In the genomic region with DNA sequence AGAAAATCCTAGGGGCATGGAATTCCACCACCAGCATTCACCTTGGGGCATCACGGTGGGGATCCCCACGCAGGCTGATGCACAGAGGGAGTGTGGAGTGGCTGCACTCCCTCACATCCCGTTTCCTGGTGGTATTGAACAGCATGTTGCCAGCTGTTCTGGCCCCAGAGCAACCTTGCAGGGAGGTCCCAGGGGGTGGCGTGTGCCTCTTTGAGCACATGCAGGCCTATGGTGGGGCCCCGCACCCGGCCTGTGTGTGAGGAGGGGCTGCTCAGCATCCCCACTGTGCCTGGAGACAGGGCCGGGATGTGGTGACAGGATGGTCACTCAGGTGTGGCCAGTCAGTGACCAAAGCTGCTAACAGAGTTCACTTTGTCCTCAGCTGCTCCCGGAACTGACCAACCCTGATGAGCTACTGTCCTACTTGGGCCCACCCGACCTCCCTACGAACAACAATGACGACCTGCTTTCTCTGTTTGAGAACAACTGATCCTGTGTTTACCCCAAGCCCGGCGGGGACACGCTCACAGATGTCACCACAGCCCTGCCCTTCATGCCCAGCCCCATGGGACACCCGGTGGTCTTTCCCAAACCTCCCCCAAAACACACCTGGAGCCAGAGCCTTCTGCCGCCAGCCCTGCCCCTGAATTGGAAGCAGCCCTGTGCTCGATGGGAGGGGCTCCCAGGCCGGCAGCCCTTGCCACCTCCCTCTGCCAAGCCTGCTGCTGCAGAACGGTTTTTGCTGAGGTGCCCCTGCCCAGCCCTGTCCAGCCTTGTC, we compare ENCODE assay signal across 9 cellular contexts. TPM values are rescaled to one million over a fixed set of nuclear protein-coding genes. Genes with fewer than 3 reads are reported as not detected.
DNase-seq lines count a peak whose midpoint lies in the region; ATAC-seq, FAIRE-seq and TF ChIP-seq lines count a peak whose summit lies in the region.
"Had no signal": no experiment of that assay in that cellular context is flagged by ENCODE, and none has a peak within 500 bp of the region (broad histone marks: within the 10 kb centered on the region; RNA-seq: fewer than 3 reads in every experiment).

No MANE protein-coding gene starts in this region.

- H3K79me2 ChIP-seq in OCI-LY1 (ENCODE audit: insufficient read depth, low read length), result no peaks in the 10 kb centered on the region
- H3K79me2 ChIP-seq in HepG2 (ENCODE audit: insufficient read depth, low read length), result no peaks in the 10 kb centered on the region

- H3K9ac ChIP-seq in OCI-LY1 (ENCODE audit: low read length) (no peak overlapping the region; the same call in 1 of the 2 replicates), HepG2 (ENCODE audit: insufficient read depth, low read depth, low read length) (no peak overlapping the region)

- POLR2A ChIA-PET in HepG2 (lab: Yijun Ruan, JAX), result interaction anchor here (0.9 to 1.4 kb wide), 2 partner anchors 80 to 185 kb away, joined by 3 read pairs; partner anchors contain the start of genes H2AZ2 and TMED4

- peaks cover 37% of the 10 kb centered on the region for H3K4me1 ChIP-seq in OCI-LY1 (ENCODE audit: insufficient read depth, low read length, severe bottlenecking)
- H3K4me1 ChIP-seq in psoas muscle, result peaks cover 35% of the 10 kb centered on the region
- peaks cover 35% of the 10 kb centered on the region for H3K4me1 ChIP-seq in HepG2 (ENCODE audit: insufficient read depth, low read length)

- H3K4me2 ChIP-seq in OCI-LY1 (ENCODE audit: low read length), result no peak overlapping the region; the same call in 1 of the 2 replicates
- H3K4me2 ChIP-seq in HepG2 (ENCODE audit: low read depth, low read length), result no peak overlapping the region

- intact Hi-C loops in CD14-positive monocyte (cut with micrococcal nuclease), result loop anchor here in 1 of 2 donors (10.0 kb wide), 1 partner anchor 167 kb away; no protein-coding TSS in a partner anchor
- intact Hi-C loops in psoas muscle (cut with DNase I), result no loop called here
- intact Hi-C loops in HepG2 (cut with micrococcal nuclease; ENCODE audit: unreplicated experiment), result no loop called here

- H3K4me3 ChIP-seq in OCI-LY1 (ENCODE audit: low read depth, low read length, poor library complexity, severe bottlenecking), result no peak overlapping the region
- H3K4me3 ChIP-seq in psoas muscle, result no peak overlapping the region
- no peak overlapping the region for H3K4me3 ChIP-seq in HepG2 (replicated peaks in 1 of 3; ENCODE audit: insufficient read depth in 1 of 3, low read depth in 2 of 3, low read length in 3 of 3)

- H4K20me1 ChIP-seq in OCI-LY1 (ENCODE audit: insufficient read depth, low read length), result no peaks in the 10 kb centered on the region
- no peaks in the 10 kb centered on the region for H4K20me1 ChIP-seq in HepG2 (ENCODE audit: insufficient read depth, low read length)

- peak overlapping the region in 6 of 7 donors; percentile 48 to 90 (median 82) for H3K27ac Mint-ChIP-seq in CD14-positive monocyte
- H3K27ac Mint-ChIP-seq in glutamatergic neuron (ENCODE audit: unreplicated experiment), result peak overlapping the region; percentile 99

- TF ChIP-seq EP300 in HepG2 (IDR thresholded peaks at IDR 0.05; ENCODE audit: low read depth in 2 of 2, low read length in 2 of 2), result no peak
- TF ChIP-seq EP300 in HepG2 (CRISPR knock-in tag; IDR thresholded peaks at IDR 0.05; ENCODE audit: borderline replicate concordance), result no peak

- in situ Hi-C loops in HepG2 (cut with HindIII; ENCODE audit: extremely low pct_ligation_motif_present, low pct_unique_long_range_greater_than_20kb), result loop anchor here (25.0 kb wide), 1 partner anchor 180 kb away; the partner anchor contains the start of gene TMED4

- H3K9me3 ChIP-seq in OCI-LY1 (ENCODE audit: low read length) (no peaks in the 10 kb centered on the region), psoas muscle (no peaks in the 10 kb centered on the region), HepG2 (ENCODE audit: low read length) (no peaks in the 10 kb centered on the region)

- H3K36me3 Mint-ChIP-seq in CD14-positive monocyte (peaks cover 54 to 61% of the 10 kb centered on the region in 2 donors), glutamatergic neuron (ENCODE audit: unreplicated experiment) (peaks cover 9% of the 10 kb centered on the region)

- H3K27me3 ChIP-seq in OCI-LY1 (ENCODE audit: insufficient read depth, low read length) (no peaks in the 10 kb centered on the region), psoas muscle (ENCODE audit: insufficient read depth in 3 of 3, low read length in 2 of 3) (no peaks in the 10 kb centered on the region), HepG2 (ENCODE audit: control insufficient read depth in 1 of 2, insufficient read depth in 2 of 2, low read length in 2 of 2) (no peaks in the 10 kb centered on the region)

- BruUV-seq in HepG2 (replicated peaks; lab: Mats Ljungman, UMichigan), result no TSS peak

- H3K36me3 ChIP-seq in OCI-LY1 (ENCODE audit: insufficient read depth, low read length) (peaks cover 66% of the 10 kb centered on the region), psoas muscle (ENCODE audit: insufficient read depth in 1 of 2, low read depth in 1 of 2) (peaks cover 3 to 54% of the 10 kb centered on the region in 2 donors), HepG2 (replicated peaks in 1 of 2; ENCODE audit: control insufficient read depth in 1 of 2, insufficient read depth in 2 of 2, low read length in 2 of 2) (peaks cover 27 to 42% of the 10 kb centered on the region in 2 experiments; a peak in 4 of 5 replicates)

- FAIRE-seq in HepG2 (lab: Jason Lieb, UNC), result no peak

- H3K4me3 Mint-ChIP-seq in CD14-positive monocyte (no peak overlapping the region), glutamatergic neuron (ENCODE audit: unreplicated experiment) (peak overlapping the region; percentile 64)

- CTCF ChIA-PET in HepG2 (lab: Yijun Ruan, JAX; ENCODE audit: low intra/inter-chr PET ratio, low total read pairs), result no interaction called here

- H3K4me1 Mint-ChIP-seq in CD14-positive monocyte, result peaks cover 40% of the 10 kb centered on the region
- peaks cover 36% of the 10 kb centered on the region for H3K4me1 Mint-ChIP-seq in glutamatergic neuron (ENCODE audit: low read depth, unreplicated experiment)

- no peaks in the 10 kb centered on the region for H3K9me2 ChIP-seq in OCI-LY1 (ENCODE audit: low read depth, low read length)

- H3F3A ChIP-seq in OCI-LY1 (ENCODE audit: insufficient read depth, low read length), result no peaks in the 10 kb centered on the region

- H2AFZ ChIP-seq in OCI-LY1 (ENCODE audit: low read length), result no peak overlapping the region
- H2AFZ ChIP-seq in HepG2 (ENCODE audit: low read length), result no peak overlapping the region

- H3K27me3 Mint-ChIP-seq in CD14-positive monocyte (ENCODE audit: low read depth in 3 of 3) (peaks cover 5 to 6% (median 6%) of the 10 kb centered on the region in 3 donors), glutamatergic neuron (ENCODE audit: unreplicated experiment) (peaks cover 23% of the 10 kb centered on the region)

- no peak for DNase-seq in CD14-positive monocyte (ENCODE audit: low spot score)
- no peak for DNase-seq in glutamatergic neuron
- no peak for DNase-seq in psoas muscle
- no peak for DNase-seq in foreskin melanocyte
- DNase-seq in HepG2 (ENCODE audit: low spot score), result no peak
- DNase-seq: NCI-H510A treated with DMSO at 0.1 percent for 48 hours had no signal

- peak overlapping the region; percentile 86 for H3K27ac ChIP-seq in OCI-LY1 (ENCODE audit: low read depth, low read length, poor library complexity, severe bottlenecking)
- H3K27ac ChIP-seq in psoas muscle, result peak overlapping the region; percentile 62
- no peak overlapping the region for H3K27ac ChIP-seq in HepG2 (ENCODE audit: extremely low read length, insufficient read depth, low read length)

- TF ChIP-seq POLR2A in HepG2 (IDR thresholded peaks at IDR 0.05; ENCODE audit: insufficient read depth in 1 of 2, low read depth in 2 of 2, low read length in 2 of 2), result no peak

- no peak for ATAC-seq in psoas muscle
- ATAC-seq in HG02571 (IDR thresholded peaks at IDR 0.05; ENCODE audit: unreplicated experiment), result no peak
- ATAC-seq in GM21367 (IDR thresholded peaks at IDR 0.05; ENCODE audit: unreplicated experiment), result no peak
- ATAC-seq in HepG2, result no peak

- TF ChIP-seq CTCF in CD14-positive monocyte (IDR thresholded peaks at IDR 0.05) (no peak), OCI-LY1 (IDR thresholded peaks at IDR 0.05; ENCODE audit: low read length) (no peak), glutamatergic neuron (IDR thresholded peaks at IDR 0.05; ENCODE audit: partially characterized antibody, unreplicated experiment) (no peak), psoas muscle (IDR thresholded peaks at IDR 0.05) (no peak), HepG2 (CRISPR knock-in tag; IDR thresholded peaks at IDR 0.05) (no peak)

- no peaks in the 10 kb centered on the region for H3K9me3 Mint-ChIP-seq in CD14-positive monocyte
- H3K9me3 Mint-ChIP-seq in glutamatergic neuron (ENCODE audit: unreplicated experiment), result peaks cover 33% of the 10 kb centered on the region

- no peak for TF ChIP-seq RAD21 in HepG2 (CRISPR knock-in tag; IDR thresholded peaks at IDR 0.05)

- whole genome bisulfite sequencing in psoas muscle, 3 donors, result 50 to 61% (median 51%) methylated on average over 19 of the region's 19 CpGs
- WGBS in HepG2 (ENCODE audit: low lambda C conversion rate), result 95% methylated on average over 7 of the region's 19 CpGs

RNA-seq across cellular contexts. Expression of gene ZMIZ2, which starts 18.7 kb away (rescaled TPM):
- polyA plus RNA-seq in CD14-positive monocyte, result 1 to 10 TPM; 1.9 to 3.3 TPM
- 291 TPM for total RNA-seq in glutamatergic neuron (ENCODE audit: unreplicated experiment)
- total RNA-seq in psoas muscle, result 10 to 100 TPM; 25.0 to 32.9 (median 28.6) TPM
- 10 to 100 TPM; 11.7 to 16.0 (median 15.3) TPM for polyA plus RNA-seq in psoas muscle
- total RNA-seq in HepG2 (2016; rRNA removed; fragmentation: Illumina TruSeq; extraction: Trizol), result 4.1 and 4.9 TPM in 2 replicates
- 5.1 and 5.7 TPM in 2 replicates for total RNA-seq in HepG2 (2016; cell fraction: cytosol; rRNA removed; fragmentation: Illumina TruSeq; extraction: Trizol; ENCODE audit: low read depth)
- 3.1 and 6.7 TPM in 2 replicates for total RNA-seq in HepG2 (2016; cell fraction: insoluble cytoplasmic fraction; rRNA removed; fragmentation: Illumina TruSeq; extraction: Trizol)
- 5.7 and 7.3 TPM in 2 replicates for total RNA-seq in HepG2 (2016; cell fraction: membrane; rRNA removed; fragmentation: Illumina TruSeq; extraction: Trizol)
- 10.0 and 10.4 TPM in 2 replicates for total RNA-seq in HepG2 (2016; cell fraction: nucleus; rRNA removed; fragmentation: Illumina TruSeq; extraction: Trizol)
- 7.9 and 9.7 TPM in 2 replicates for polyA plus RNA-seq in HepG2 (2011; rRNA removed)
- polyA plus RNA-seq in HepG2 (2011; cell fraction: cytosol; rRNA removed), result 1.1 and 1.8 TPM in 2 replicates
- polyA plus RNA-seq in HepG2 (2011; cell fraction: nucleus; rRNA removed), result 68.3 and 74.7 TPM in 2 replicates
- polyA plus RNA-seq in HepG2 (2012), result 12.0 and 15.7 TPM in 2 replicates
- polyA plus RNA-seq in HepG2 (2016; cell fraction: cytosol; fragmentation: Illumina TruSeq; extraction: Trizol; ENCODE audit: low read depth), result 2.6 and 3.0 TPM in 2 replicates
- polyA plus RNA-seq in HepG2 (2016; cell fraction: insoluble cytoplasmic fraction; fragmentation: Illumina TruSeq; extraction: Trizol; ENCODE audit: low read depth), result 6.4 and 10.1 TPM in 2 replicates
- polyA plus RNA-seq in HepG2 (2016; cell fraction: membrane; fragmentation: Illumina TruSeq; extraction: Trizol; ENCODE audit: low read depth), result 8.9 and 10.4 TPM in 2 replicates
- 47.2 and 57.0 TPM in 2 replicates for polyA plus RNA-seq in HepG2 (2016; cell fraction: nucleus; fragmentation: Illumina TruSeq; extraction: Trizol; ENCODE audit: insufficient read depth, low read depth)
- polyA minus RNA-seq in HepG2 (2011; rRNA and poly(A)+ RNA removed; ENCODE audit: low replicate concordance), result 17.5 and 23.0 TPM in 2 replicates
- polyA minus RNA-seq in HepG2 (2011; cell fraction: cytosol; rRNA and poly(A)+ RNA removed), result 2.9 and 4.7 TPM in 2 replicates
- polyA minus RNA-seq in HepG2 (2011; cell fraction: nucleus; rRNA and poly(A)+ RNA removed), result 34.2 and 43.8 TPM in 2 replicates

RNA-seq across cellular contexts. Expression of gene PPIA, which starts 29.2 kb away (rescaled TPM):
- 1,000 to 10,000 TPM; 2,037 to 2,276 TPM for polyA plus RNA-seq in CD14-positive monocyte
- 1,460 TPM for total RNA-seq in glutamatergic neuron (ENCODE audit: unreplicated experiment)
- 100 to 1,000 TPM; 251 to 725 (median 513) TPM for total RNA-seq in psoas muscle
- 1,000 to 10,000 TPM; 1,071 to 3,448 (median 1,168) TPM for polyA plus RNA-seq in psoas muscle
- 2,268 and 3,314 TPM in 2 replicates for total RNA-seq in HepG2 (2016; rRNA removed; fragmentation: Illumina TruSeq; extraction: Trizol)
- 754 and 802 TPM in 2 replicates for total RNA-seq in HepG2 (2016; cell fraction: cytosol; rRNA removed; fragmentation: Illumina TruSeq; extraction: Trizol; ENCODE audit: low read depth)
- total RNA-seq in HepG2 (2016; cell fraction: insoluble cytoplasmic fraction; rRNA removed; fragmentation: Illumina TruSeq; extraction: Trizol), result 2,242 and 3,472 TPM in 2 replicates
- 997 and 1,006 TPM in 2 replicates for total RNA-seq in HepG2 (2016; cell fraction: membrane; rRNA removed; fragmentation: Illumina TruSeq; extraction: Trizol)
- 760 and 791 TPM in 2 replicates for total RNA-seq in HepG2 (2016; cell fraction: nucleus; rRNA removed; fragmentation: Illumina TruSeq; extraction: Trizol)
- polyA plus RNA-seq in HepG2 (2011; rRNA removed), result 2,460 and 3,010 TPM in 2 replicates
- 2,797 and 3,003 TPM in 2 replicates for polyA plus RNA-seq in HepG2 (2011; cell fraction: cytosol; rRNA removed)
- polyA plus RNA-seq in HepG2 (2011; cell fraction: nucleus; rRNA removed), result 624 and 737 TPM in 2 replicates
- polyA plus RNA-seq in HepG2 (2012), result 1,687 and 1,874 TPM in 2 replicates
- polyA plus RNA-seq in HepG2 (2016; cell fraction: cytosol; fragmentation: Illumina TruSeq; extraction: Trizol; ENCODE audit: low read depth), result 1,121 and 1,153 TPM in 2 replicates
- 3,894 and 4,262 TPM in 2 replicates for polyA plus RNA-seq in HepG2 (2016; cell fraction: insoluble cytoplasmic fraction; fragmentation: Illumina TruSeq; extraction: Trizol; ENCODE audit: low read depth)
- 1,143 and 1,145 TPM in 2 replicates for polyA plus RNA-seq in HepG2 (2016; cell fraction: membrane; fragmentation: Illumina TruSeq; extraction: Trizol; ENCODE audit: low read depth)
- polyA plus RNA-seq in HepG2 (2016; cell fraction: nucleus; fragmentation: Illumina TruSeq; extraction: Trizol; ENCODE audit: insufficient read depth, low read depth), result 1,363 and 1,473 TPM in 2 replicates
- polyA minus RNA-seq in HepG2 (2011; rRNA and poly(A)+ RNA removed; ENCODE audit: low replicate concordance), result 700 and 1,641 TPM in 2 replicates
- 495 and 562 TPM in 2 replicates for polyA minus RNA-seq in HepG2 (2011; cell fraction: cytosol; rRNA and poly(A)+ RNA removed)
- 234 and 280 TPM in 2 replicates for polyA minus RNA-seq in HepG2 (2011; cell fraction: nucleus; rRNA and poly(A)+ RNA removed)
